ENCODE assay signal across 22 cellular contexts in genomic region chr6:134446901-134447300, GRCh38.
A peak's percentile ranks its signal among the peaks of the same experiment; 100 is the strongest.
DNase-seq lines count a peak whose midpoint lies in the region; ATAC-seq and TF ChIP-seq lines count a peak whose summit lies in the region.
"Had no signal": no experiment of that assay in that cellular context is flagged by ENCODE, and none has a peak within 500 bp of the region (broad histone marks: within the 10 kb centered on the region; RNA-seq: fewer than 3 reads in every experiment).

No MANE protein-coding gene starts in this region.

- H3K27ac Mint-ChIP-seq in CD8-positive, alpha-beta T cell: no peak overlapping the region
- H3K27ac Mint-ChIP-seq: activated CD4-positive, alpha-beta T cell treated with anti-CD3 and anti-CD28 coated beads, Interleukin-2, amount 10 ng/mL, durations not matched to agents 7 days and 5 days; natural killer cell treated with Interleukin-12 subunit alpha and Interleukin-12 subunit beta and Interleukin-15 and Interleukin-18, amount 100 ng/mL, for 72 hours; T-cell had no signal

- no peaks in the 10 kb centered on the region for H3K9me3 Mint-ChIP-seq in CD8-positive, alpha-beta T cell
- H3K9me3 Mint-ChIP-seq: activated CD4-positive, alpha-beta T cell treated with anti-CD3 and anti-CD28 coated beads, Interleukin-2, amount 10 ng/mL, durations not matched to agents 7 days and 5 days; natural killer cell treated with Interleukin-12 subunit alpha and Interleukin-12 subunit beta and Interleukin-15 and Interleukin-18, amount 100 ng/mL, for 72 hours; T-cell had no signal

- H4K91ac ChIP-seq in IMR-90 (ENCODE audit: insufficient read depth, low read depth, low read length): no peak overlapping the region

- POLR2A ChIA-PET in IMR-90 (lab: Charles Lee; ENCODE audit: unreplicated experiment): no interaction called here
- POLR2A ChIA-PET in CD8-positive, alpha-beta T cell (lab: Charles Lee): no interaction called here

- intact Hi-C loops in IMR-90 (cut with micrococcal nuclease): no loop called here
- intact Hi-C loops in body of pancreas (cut with DNase I): no loop called here
- intact Hi-C loops in CD8-positive, alpha-beta T cell (cut with DNase I, micrococcal nuclease): loop anchor here in 1 of 2 experiments (5.0 kb wide), 1 partner anchor 270 kb away; no protein-coding TSS in a partner anchor

- no peak for TF ChIP-seq RAD21 in IMR-90 (IDR thresholded peaks at IDR 0.05; ENCODE audit: low read length)

- H3K14ac ChIP-seq in IMR-90 (replicated peaks; ENCODE audit: low read depth, low read length): peak overlapping the region; percentile 58; the same call in 1 of the 2 replicates

- no TSS peak for BruUV-seq in IMR-90 (replicated peaks; lab: Mats Ljungman, UMichigan)

- DNase-seq in IMR-90: peak; percentile 43
- DNase-seq in body of pancreas: no peak
- peak; percentile 66 for DNase-seq in fibroblast of peridontal ligament (ENCODE audit: extremely low read depth)
- no peak for DNase-seq in NCI-H2107 (lab: John Stamatoyannopoulos, UW)
- DNase-seq in CD8-positive, alpha-beta T cell: no peak
- DNase-seq in NCI-H1048 (lab: John Stamatoyannopoulos, UW): no peak
- no peak for DNase-seq in GM13977 (ENCODE audit: low spot score)
- DNase-seq: activated CD4-positive, alpha-beta T cell treated with anti-CD3 and anti-CD28 coated beads, Interleukin-2, amount 10 ng/mL, durations not matched to agents 7 days and 5 days; activated CD8-positive, alpha-beta memory T cell treated with anti-CD3 and anti-CD28 coated beads, Interleukin-2, amount 50 U/mL, for 48 hours; activated gamma-delta T cell treated with Interleukin-2 at 50 U/mL for 16 hours; GF-D8; islet precursor cell; mesendoderm; MG63; NCI-H2029 treated with DMSO at 0.1 percent for 48 hours; T-cell; tibial artery had no signal

- TF ChIP-seq CTCF in IMR-90 (conservative IDR thresholded peaks at IDR 0.05; ENCODE audit: low read depth, low read length): no peak
- TF ChIP-seq CTCF in body of pancreas (IDR thresholded peaks at IDR 0.05): no peak
- TF ChIP-seq CTCF in CD8-positive, alpha-beta T cell (IDR thresholded peaks at IDR 0.05): no peak
- no peak for TF ChIP-seq CTCF in GM13977 (IDR thresholded peaks at IDR 0.05; ENCODE audit: extremely low read depth, insufficient read depth, missing control alignments)

- peaks cover 8% of the 10 kb centered on the region; the same call in 1 of the 2 replicates for H3K9me1 ChIP-seq in IMR-90 (ENCODE audit: insufficient read depth, low read length)

- H2BK5ac ChIP-seq in IMR-90 (ENCODE audit: low read depth, low read length, poor library complexity, severe bottlenecking): peak overlapping the region; percentile 93

- H2AK5ac ChIP-seq in IMR-90 (ENCODE audit: low read depth, low read length): no peak overlapping the region

- peak overlapping the region; percentile 26; the same call in 1 of the 3 replicates for H2BK15ac ChIP-seq in IMR-90 (ENCODE audit: low read depth, low read length)

- dilution Hi-C loops in IMR-90 (cut with HindIII; ENCODE audit: low sequenced_read_pairs, unreplicated experiment): no loop called here

- in situ Hi-C loops in IMR-90 (cut with MboI; ENCODE audit: low sequenced_read_pairs) (no loop called here), GM13977 (cut with MboI; ENCODE audit: low pct_unique_long_range_greater_than_20kb, low sequenced_read_pairs, unreplicated experiment) (no loop called here)

- no peak overlapping the region for H2AK9ac ChIP-seq in IMR-90 (replicated peaks; ENCODE audit: low read depth, low read length, poor library complexity)

- H3K4me1 ChIP-seq in IMR-90 (ENCODE audit: control insufficient read depth, insufficient read depth, low read length) (peaks cover 10% of the 10 kb centered on the region), body of pancreas (peaks cover 55% of the 10 kb centered on the region), skeletal muscle satellite cell (ENCODE audit: control insufficient read depth, insufficient read depth, low read length) (peaks cover 28% of the 10 kb centered on the region)
- no peaks in the 10 kb centered on the region for H3K4me1 ChIP-seq in CD8-positive, alpha-beta T cell (ENCODE audit: insufficient read depth, low read length)

- peak overlapping the region; percentile 30; the same call in 1 of the 2 replicates for H2BK20ac ChIP-seq in IMR-90 (ENCODE audit: low read depth, low read length)

- peak overlapping the region; percentile 56; the same call in 1 of the 2 replicates for H3K4ac ChIP-seq in IMR-90 (ENCODE audit: low read depth, low read length)

- H3K4me1 Mint-ChIP-seq in CD8-positive, alpha-beta T cell (ENCODE audit: low read depth): no peaks in the 10 kb centered on the region
- H3K4me1 Mint-ChIP-seq: activated CD4-positive, alpha-beta T cell treated with anti-CD3 and anti-CD28 coated beads, Interleukin-2, amount 10 ng/mL, durations not matched to agents 7 days and 5 days had no signal

- TF ChIP-seq POLR2A in IMR-90 (IDR thresholded peaks at IDR 0.05; ENCODE audit: low read depth, low read length) (no peak), body of pancreas (IDR thresholded peaks at IDR 0.05) (no peak)

- no CpG with 5 or more reads among the region's 3 CpGs for WGBS in IMR-90 (ENCODE audit: extremely low coverage in 2 of 2, insufficient read length in 1 of 2), 2 experiments
- WGBS in body of pancreas, 2 donors: 66% methylated on average over 3 of the region's 3 CpGs

- H3K27me3 ChIP-seq in IMR-90 (ENCODE audit: control insufficient read depth, insufficient read depth, low read length) (no peaks in the 10 kb centered on the region), body of pancreas (no peaks in the 10 kb centered on the region), skeletal muscle satellite cell (ENCODE audit: control insufficient read depth, insufficient read depth, low read length) (no peaks in the 10 kb centered on the region)
- no peaks in the 10 kb centered on the region for H3K27me3 ChIP-seq in CD8-positive, alpha-beta T cell (ENCODE audit: insufficient read depth, low read length)
- H3K27me3 ChIP-seq: BE2C, esophagus muscularis mucosa, MG63, tibial artery had no signal

- no peaks in the 10 kb centered on the region for H3K36me3 Mint-ChIP-seq in CD8-positive, alpha-beta T cell
- H3K36me3 Mint-ChIP-seq: natural killer cell treated with Interleukin-12 subunit alpha and Interleukin-12 subunit beta and Interleukin-15 and Interleukin-18, amount 100 ng/mL, for 72 hours; T-cell had no signal

- no peak overlapping the region for H3K56ac ChIP-seq in IMR-90 (ENCODE audit: extremely low read depth, insufficient read depth, low read length)

- peak overlapping the region; percentile 69; the same call in 1 of the 2 replicates for H4K5ac ChIP-seq in IMR-90 (ENCODE audit: low read depth, low read length)

- H2AFZ ChIP-seq in IMR-90 (replicated peaks; ENCODE audit: low read length, poor library complexity): no peak overlapping the region

- H3K27ac ChIP-seq in IMR-90 (ENCODE audit: insufficient read depth, low read length) (no peak overlapping the region; the same call in 1 of the 2 replicates), body of pancreas (peak overlapping the region; percentile 12 to 67 (median 46))
- no peak overlapping the region for H3K27ac ChIP-seq in CD8-positive, alpha-beta T cell (ENCODE audit: low read depth, low read length)
- H3K27ac ChIP-seq: esophagus muscularis mucosa, tibial artery had no signal

- no peak overlapping the region for H3K4me3 Mint-ChIP-seq in CD8-positive, alpha-beta T cell
- H3K4me3 Mint-ChIP-seq: activated CD4-positive, alpha-beta T cell treated with anti-CD3 and anti-CD28 coated beads, Interleukin-2, amount 10 ng/mL, durations not matched to agents 7 days and 5 days; natural killer cell treated with Interleukin-12 subunit alpha and Interleukin-12 subunit beta and Interleukin-15 and Interleukin-18, amount 100 ng/mL, for 72 hours; T-cell had no signal

- ATAC-seq in IMR-90 (ENCODE audit: low read depth): no peak
- no peak for ATAC-seq in body of pancreas
- ATAC-seq in CD8-positive, alpha-beta T cell: no peak
- ATAC-seq: GM12878; natural killer cell treated with Interleukin-12 subunit alpha and Interleukin-12 subunit beta and Interleukin-15 and Interleukin-18, amount 100 ng/mL, for 72 hours; T-cell had no signal

- peak overlapping the region; percentile 78; the same call in 1 of the 2 replicates for H2BK120ac ChIP-seq in IMR-90 (ENCODE audit: low read depth, low read length)

- no peaks in the 10 kb centered on the region; a peak in 1 of 4 replicates for H3K79me1 ChIP-seq in IMR-90 (ENCODE audit: low read depth in 1 of 2, low read length in 2 of 2)

- H3K36me3 ChIP-seq in IMR-90 (ENCODE audit: control insufficient read depth, insufficient read depth, low read length): no peaks in the 10 kb centered on the region
- no peaks in the 10 kb centered on the region for H3K36me3 ChIP-seq in body of pancreas (replicated peaks in 1 of 2; ENCODE audit: insufficient read depth in 1 of 2, low read depth in 2 of 2)
- H3K36me3 ChIP-seq in skeletal muscle satellite cell (ENCODE audit: insufficient read depth, low read length): no peaks in the 10 kb centered on the region
- H3K36me3 ChIP-seq in CD8-positive, alpha-beta T cell (ENCODE audit: insufficient read depth, low read length): no peaks in the 10 kb centered on the region
- H3K36me3 ChIP-seq: BE2C, esophagus muscularis mucosa, MG63, tibial artery had no signal

- H3K4me2 ChIP-seq in IMR-90 (ENCODE audit: low read depth, low read length) (peak overlapping the region; percentile 5; the same call in 1 of the 2 replicates), skeletal muscle satellite cell (ENCODE audit: low read length) (no peak overlapping the region)

- H3K9ac ChIP-seq in IMR-90 (ENCODE audit: low read depth, low read length) (no peak overlapping the region; the same call in 1 of the 2 replicates), skeletal muscle satellite cell (ENCODE audit: low read depth, low read length) (peak overlapping the region; percentile 69)

- H3K4me3 ChIP-seq in IMR-90 (ENCODE audit: insufficient read depth, low read depth, low read length) (no peak overlapping the region), body of pancreas (no peak overlapping the region), skeletal muscle satellite cell (ENCODE audit: low read length) (no peak overlapping the region)
- H3K4me3 ChIP-seq in CD8-positive, alpha-beta T cell (ENCODE audit: low read depth, low read length): no peak overlapping the region
- H3K4me3 ChIP-seq: esophagus muscularis mucosa, GM12878, MG63, tibial artery had no signal

- peak overlapping the region; percentile 53; the same call in 1 of the 2 replicates for H3K18ac ChIP-seq in IMR-90 (ENCODE audit: low read depth, low read length)

- CTCF ChIA-PET in IMR-90 (lab: Yijun Ruan, JAX): no interaction called here
- CTCF ChIA-PET in CD8-positive, alpha-beta T cell (lab: Charles Lee): no interaction called here

- H3K9me3 ChIP-seq in IMR-90 (ENCODE audit: control insufficient read depth, insufficient read depth, low read length) (no peaks in the 10 kb centered on the region), body of pancreas (no peaks in the 10 kb centered on the region), skeletal muscle satellite cell (replicated peaks; ENCODE audit: low read length) (no peaks in the 10 kb centered on the region)
- H3K9me3 ChIP-seq in CD8-positive, alpha-beta T cell (ENCODE audit: low read length): no peaks in the 10 kb centered on the region
- H3K9me3 ChIP-seq: BE2C, esophagus muscularis mucosa, MG63, tibial artery had no signal

- H3K27me3 Mint-ChIP-seq in CD8-positive, alpha-beta T cell (ENCODE audit: low read depth): no peaks in the 10 kb centered on the region
- H3K27me3 Mint-ChIP-seq: activated CD4-positive, alpha-beta T cell treated with anti-CD3 and anti-CD28 coated beads, Interleukin-2, amount 10 ng/mL, durations not matched to agents 7 days and 5 days; T-cell had no signal

- H4K20me1 ChIP-seq in IMR-90 (ENCODE audit: insufficient read depth, low read length): no peaks in the 10 kb centered on the region

- peak overlapping the region in 1 of 2 experiments; percentile 59; a peak in 1 of 4 replicates for H4K8ac ChIP-seq in IMR-90 (ENCODE audit: low read depth in 2 of 2, low read length in 2 of 2)

- peak overlapping the region; percentile 14; the same call in 1 of the 2 replicates for H3K23ac ChIP-seq in IMR-90 (ENCODE audit: low read depth, low read length)

Comparison
In these comparisons a context has a peak if more than half of its experiments do, and no peak if none do; other contexts are left out.
1. DNase-seq: peak in IMR-90 (single experiment) and fibroblast of peridontal ligament (single experiment); none in body of pancreas (0 of 4), NCI-H2107 (single experiment), CD8-positive, alpha-beta T cell (0 of 7), NCI-H1048 (single experiment) and GM13977 (single experiment).
2. H3K27ac ChIP-seq: peak in body of pancreas (4 of 4); none in IMR-90 (single experiment) and CD8-positive, alpha-beta T cell (single experiment).